1 cellular context compared by ENCODE assay signal in the genomic region with DNA sequence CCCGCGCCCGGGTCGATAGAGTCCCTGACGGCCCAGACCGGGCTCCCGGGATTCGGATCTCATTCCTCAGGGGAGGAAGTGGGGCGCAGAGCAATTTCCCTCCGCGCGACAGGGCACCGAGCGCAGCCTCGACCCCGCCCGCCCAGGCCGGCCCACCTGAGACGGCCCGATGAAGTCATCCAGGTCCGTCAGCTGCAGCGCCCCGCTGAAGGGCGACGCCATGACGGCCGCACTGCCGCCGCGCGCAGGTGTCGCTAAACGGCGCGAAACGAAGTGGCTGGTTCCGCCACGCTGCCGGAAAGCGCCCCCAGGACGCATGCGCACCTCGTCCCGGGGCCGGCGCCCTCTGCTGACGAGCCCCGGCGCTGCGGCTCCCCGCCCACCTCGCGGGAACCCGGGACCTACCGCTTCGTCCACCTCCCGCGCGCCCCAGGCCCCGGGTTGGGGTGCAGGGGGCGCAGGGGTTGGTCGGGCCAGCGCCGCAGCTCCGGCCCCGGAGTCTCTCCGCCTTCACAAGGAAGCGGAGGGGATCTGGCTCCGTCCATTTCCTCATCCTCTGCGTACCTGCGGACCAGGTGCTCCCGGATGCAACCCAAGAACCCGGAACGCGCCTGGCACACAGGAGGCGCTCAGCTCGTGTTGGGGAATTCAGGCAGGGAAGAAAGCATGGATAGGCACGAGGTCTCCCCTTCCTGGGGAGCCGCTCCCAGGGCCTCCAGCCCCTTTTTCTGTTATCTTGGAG.
TF ChIP-seq lines count a peak whose summit lies in the region.

Gene CIAO3 (minus strand): TSS at position 234 of the 742 bp plus-strand sequence. CDS start 12 bp downstream, at position 222.

TF ChIP-seq in H1, 55 proteins besides CTCF, POLR2A, EP300 and RAD21 (continued from another document):
- TF ChIP-seq CHD7 (IDR thresholded peaks at IDR 0.05; ENCODE audit: insufficient replicate concordance, low read length) (no peak), CBX8 (IDR thresholded peaks at IDR 0.05; ENCODE audit: borderline replicate concordance, low read depth, low read length) (no peak), BACH1 (IDR thresholded peaks at IDR 0.05; ENCODE audit: low read length) (0 out of 2 replicates have a peak, but pooled peaks have one; percentile 8), USF2 (IDR thresholded peaks at IDR 0.05; ENCODE audit: low read length) (0 out of 2 replicates have a peak, but pooled peaks have one; percentile 8), CHD2 (IDR thresholded peaks at IDR 0.05; ENCODE audit: low read length) (peak; percentile 53; the same call in 1 of the 2 replicates), ATF2 (IDR thresholded peaks at IDR 0.05; ENCODE audit: low read length) (peak; percentile 88), RFX5 (IDR thresholded peaks at IDR 0.05; ENCODE audit: borderline replicate concordance, low read depth, low read length) (no peak), BRCA1 (IDR thresholded peaks at IDR 0.05; ENCODE audit: low read depth, low read length) (peak; percentile 7; the same call in 1 of the 2 replicates), TEAD4 (IDR thresholded peaks at IDR 0.05; ENCODE audit: low read depth, low read length) (peak; percentile 16; the same call in 1 of the 2 replicates), TCF12 (IDR thresholded peaks at IDR 0.05; ENCODE audit: low read depth, low read length) (no peak), RXRA (IDR thresholded peaks at IDR 0.05; ENCODE audit: insufficient read depth, low read depth, low read length) (no peak), SAP30 (IDR thresholded peaks at IDR 0.05; ENCODE audit: insufficient read depth, insufficient replicate concordance, low read length) (no peak), RNF2 (IDR thresholded peaks at IDR 0.05; ENCODE audit: borderline replicate concordance, low read depth, low read length, missing control alignments, poor library complexity, severe bottlenecking) (no peak), KDM5A (IDR thresholded peaks at IDR 0.05; ENCODE audit: low read length) (0 out of 2 replicates have a peak, but pooled peaks have one; percentile 57), TBP (IDR thresholded peaks at IDR 0.05; ENCODE audit: low read depth, low read length) (peak; percentile 56; the same call in 1 of the 2 replicates), SP1 (IDR thresholded peaks at IDR 0.05; ENCODE audit: low read depth, low read length) (peak; percentile 26; the same call in 1 of the 2 replicates), CREB1 (IDR thresholded peaks at IDR 0.05) (peak; percentile 97), GTF2F1 (IDR thresholded peaks at IDR 0.05; ENCODE audit: borderline replicate concordance, low read depth, low read length) (no peak), KDM1A (IDR thresholded peaks at IDR 0.05; ENCODE audit: borderline replicate concordance, low read length) (no peak), FOSL1 (IDR thresholded peaks at IDR 0.05; ENCODE audit: insufficient read depth, low read depth, low read length) (no peak), MAX (IDR thresholded peaks at IDR 0.05) (peak; percentile 91), EGR1 (IDR thresholded peaks at IDR 0.05; ENCODE audit: borderline replicate concordance, low read depth, low read length) (peak; percentile 35; the same call in 1 of the 2 replicates), CBX5 (IDR thresholded peaks at IDR 0.05; ENCODE audit: low read depth, low read length) (no peak), POU5F1 (IDR thresholded peaks at IDR 0.05; ENCODE audit: low read depth, low read length) (no peak), RBBP5 (IDR thresholded peaks at IDR 0.05; ENCODE audit: borderline replicate concordance, low read depth, low read length) (no peak), HDAC2 (IDR thresholded peaks at IDR 0.05; ENCODE audit: borderline replicate concordance in 1 of 2, low read depth in 2 of 2, low read length in 2 of 2) (0 out of 4 replicates have a peak, but pooled peaks of 1 of the 2 experiments have one; percentile 48), JUND (IDR thresholded peaks at IDR 0.05; ENCODE audit: low read length) (peak; percentile 89), KDM4A (IDR thresholded peaks at IDR 0.05; ENCODE audit: low read depth, low read length, severe bottlenecking) (peak; percentile 99), POLR2AphosphoS5 (IDR thresholded peaks at IDR 0.05; ENCODE audit: low read depth, low read length) (peak; percentile 60), JUN (IDR thresholded peaks at IDR 0.05; ENCODE audit: low read depth, low read length) (no peak; the same call in 1 of the 2 replicates), SIRT6 (IDR thresholded peaks at IDR 0.05; ENCODE audit: low read length) (no peak), CHD1 (IDR thresholded peaks at IDR 0.05; ENCODE audit: low read depth, low read length) (no peak), ZNF274 (IDR thresholded peaks at IDR 0.05; ENCODE audit: borderline replicate concordance, extremely low read depth, low read length) (no peak), MAFK (IDR thresholded peaks at IDR 0.05; ENCODE audit: low read depth, low read length) (no peak), ASH2L (IDR thresholded peaks at IDR 0.05; ENCODE audit: low read length) (peak; percentile 45), EZH2 (IDR thresholded peaks at IDR 0.05; ENCODE audit: low read depth, low read length, severe bottlenecking) (no peak), NRF1 (IDR thresholded peaks at IDR 0.05; ENCODE audit: low read depth, low read length) (peak; percentile 82), NANOG (IDR thresholded peaks at IDR 0.05; ENCODE audit: insufficient read depth, low read depth, low read length, poor library complexity, severe bottlenecking) (no peak), SUZ12 (IDR thresholded peaks at IDR 0.05; ENCODE audit: low read length) (no peak), SIN3A (conservative IDR thresholded peaks at IDR 0.05 in 1 of 2, IDR thresholded peaks at IDR 0.05 in 1 of 2; ENCODE audit: low read depth in 1 of 2, low read length in 2 of 2) (peak in 1 of 2 experiments; percentile 96; a peak in 2 of 4 replicates), PHF8 (conservative IDR thresholded peaks at IDR 0.05; ENCODE audit: low read depth, low read length) (peak; percentile 79), CTBP2 (IDR thresholded peaks at IDR 0.05; ENCODE audit: borderline replicate concordance, insufficient read depth, insufficient read length, low read length) (no peak), BCL11A (IDR thresholded peaks at IDR 0.05; ENCODE audit: low read depth in 2 of 2, low read length in 2 of 2) (no peak), TAF1 (IDR thresholded peaks at IDR 0.05; ENCODE audit: low read depth, low read length) (peak; percentile 77; the same call in 1 of the 2 replicates), TAF7 (optimal IDR thresholded peaks at IDR 0.05; ENCODE audit: borderline replicate concordance, low read depth, low read length) (peak; percentile 64)
- TF ChIP-seq, protein P1, sequence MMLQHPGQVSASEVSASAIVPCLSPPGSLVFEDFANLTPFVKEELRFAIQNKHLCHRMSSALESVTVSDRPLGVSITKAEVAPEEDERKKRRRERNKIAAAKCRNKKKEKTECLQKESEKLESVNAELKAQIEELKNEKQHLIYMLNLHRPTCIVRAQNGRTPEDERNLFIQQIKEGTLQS (IDR thresholded peaks at IDR 0.05; ENCODE audit: insufficient read depth, low read depth, low read length), result peak; percentile 100
- TF ChIP-seq, protein P2, sequence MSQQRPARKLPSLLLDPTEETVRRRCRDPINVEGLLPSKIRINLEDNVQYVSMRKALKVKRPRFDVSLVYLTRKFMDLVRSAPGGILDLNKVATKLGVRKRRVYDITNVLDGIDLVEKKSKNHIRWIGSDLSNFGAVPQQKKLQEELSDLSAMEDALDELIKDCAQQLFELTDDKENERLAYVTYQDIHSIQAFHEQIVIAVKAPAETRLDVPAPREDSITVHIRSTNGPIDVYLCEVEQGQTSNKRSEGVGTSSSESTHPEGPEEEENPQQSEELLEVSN (IDR thresholded peaks at IDR 0.05), result peak; percentile 93
